ENCODE assay signal across 9 cellular contexts in the genomic region with DNA sequence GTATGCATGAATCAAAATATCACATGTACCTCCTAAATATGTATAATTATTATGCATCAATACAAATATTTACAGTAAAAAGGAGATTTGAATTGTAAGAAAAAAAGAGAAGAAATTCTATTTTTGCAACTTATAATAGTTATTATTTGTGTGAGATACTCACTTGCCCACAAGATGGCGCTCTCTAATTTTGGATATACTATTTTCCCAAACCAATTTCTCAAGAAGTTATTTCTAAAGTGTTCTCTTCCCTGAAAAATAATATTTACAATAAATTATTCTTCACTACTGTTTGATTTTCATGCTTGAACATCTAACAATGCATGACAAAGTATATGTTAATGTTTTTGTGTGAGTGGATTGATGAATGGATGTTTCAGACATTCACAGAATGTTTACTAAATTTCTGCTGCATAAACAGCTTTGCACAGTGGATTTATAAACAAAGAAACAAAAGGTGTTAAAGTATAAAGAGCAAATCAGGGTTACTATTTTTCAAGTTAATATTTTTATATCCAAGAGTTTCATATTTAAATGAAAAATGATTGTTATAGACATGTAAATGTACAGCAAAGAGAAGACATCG.
DNase-seq lines count a peak whose midpoint lies in the region; ATAC-seq and TF ChIP-seq lines count a peak whose summit lies in the region.
"Had no signal": no experiment of that assay in that cellular context is flagged by ENCODE, and none has a peak within 500 bp of the region (broad histone marks: within the 10 kb centered on the region; RNA-seq: fewer than 3 reads in every experiment).

No MANE protein-coding gene starts in this region.

- H4K20me1 ChIP-seq in SK-N-SH (ENCODE audit: insufficient read depth) (no peaks in the 10 kb centered on the region), neural cell (ENCODE audit: insufficient read depth) (no peaks in the 10 kb centered on the region)

- no peak for TF ChIP-seq EP300 in SK-N-SH (IDR thresholded peaks at IDR 0.05; ENCODE audit: borderline replicate concordance in 1 of 2, low read depth in 1 of 2, low read length in 1 of 2)
- TF ChIP-seq EP300 in neural cell (conservative IDR thresholded peaks at IDR 0.05; ENCODE audit: poor library complexity, severe bottlenecking) = no peak

- H2AFZ ChIP-seq in SK-N-SH (ENCODE audit: low read depth) (no peak overlapping the region), neural cell (ENCODE audit: low read depth, low read length) (no peak overlapping the region)

- no peaks in the 10 kb centered on the region; a peak in 1 of 4 replicates for H3K4me1 ChIP-seq in SK-N-SH (ENCODE audit: control insufficient read depth in 1 of 2, insufficient read depth in 2 of 2, low read depth in 1 of 2, low read length in 1 of 2)

- H3K9me3 Mint-ChIP-seq in chondrocyte (ENCODE audit: low read depth) = no peaks in the 10 kb centered on the region
- H3K9me3 Mint-ChIP-seq: activated T-cell treated with anti-CD3 and anti-CD28 coated beads, Interleukin-2, amount 50 U/mL, for 72 hours had no signal

- TF ChIP-seq CTCF in SK-N-SH (IDR thresholded peaks at IDR 0.05) (peak; percentile 88), NB4 (IDR thresholded peaks at IDR 0.05; ENCODE audit: low read depth, low read length) (peak; percentile 46), chondrocyte (IDR thresholded peaks at IDR 0.05) (peak; percentile 91), neural cell (IDR thresholded peaks at IDR 0.05; ENCODE audit: poor library complexity, severe bottlenecking) (peak; percentile 74)

- H3K27ac ChIP-seq in SK-N-SH (ENCODE audit: low read depth in 2 of 2, low read length in 1 of 2) = no peak overlapping the region
- no peak overlapping the region for H3K27ac ChIP-seq in neural cell (ENCODE audit: low read length)

- no peak overlapping the region for H3K4me3 Mint-ChIP-seq in chondrocyte (ENCODE audit: unreplicated experiment)
- H3K4me3 Mint-ChIP-seq: activated T-cell treated with anti-CD3 and anti-CD28 coated beads, Interleukin-2, amount 50 U/mL, for 72 hours had no signal

- H3K36me3 ChIP-seq in SK-N-SH (replicated peaks in 1 of 2; ENCODE audit: control insufficient read depth in 1 of 2, insufficient read depth in 2 of 2, low read length in 1 of 2) (no peaks in the 10 kb centered on the region), neural cell (ENCODE audit: insufficient read depth, low read length) (no peaks in the 10 kb centered on the region)

- no peak overlapping the region for H3K27ac Mint-ChIP-seq in chondrocyte (ENCODE audit: unreplicated experiment)
- H3K27ac Mint-ChIP-seq: activated T-cell treated with anti-CD3 and anti-CD28 coated beads, Interleukin-2, amount 50 U/mL, for 72 hours had no signal

- H3F3A ChIP-seq in SK-N-SH (replicated peaks; ENCODE audit: insufficient read depth) (no peaks in the 10 kb centered on the region), neural cell (ENCODE audit: insufficient read depth, low read length, poor library complexity, severe bottlenecking) (peaks cover 3% of the 10 kb centered on the region)

- peak; percentile 78 for TF ChIP-seq RAD21 in SK-N-SH (IDR thresholded peaks at IDR 0.05; ENCODE audit: low read length)
- peak; percentile 82 for TF ChIP-seq RAD21 in neural cell (conservative IDR thresholded peaks at IDR 0.05)

- CTCF ChIA-PET in SK-N-SH (lab: Yijun Ruan, JAX) = interaction anchor here (0.6 to 7.0 kb wide), 50 partner anchors 9 to 420 kb away, joined by 3 to 70 read pairs (median 4); no protein-coding TSS in a partner anchor

- WGBS in SK-N-SH (ENCODE audit: low lambda C conversion rate) = 46% methylated on average over 2 of the region's 2 CpGs

- H3K79me2 ChIP-seq in SK-N-SH (ENCODE audit: insufficient read depth) (no peaks in the 10 kb centered on the region), neural cell (replicated peaks; ENCODE audit: insufficient read depth, low read length) (no peaks in the 10 kb centered on the region)

- no peaks in the 10 kb centered on the region for H3K9me2 ChIP-seq in SK-N-SH
- H3K9me2 ChIP-seq in neural cell (ENCODE audit: insufficient read depth, low read length) = no peaks in the 10 kb centered on the region

- POLR2A ChIA-PET in SK-N-SH (lab: Yijun Ruan, JAX) = no interaction called here

- TF ChIP-seq POLR2A in NB4 (IDR thresholded peaks at IDR 0.05; ENCODE audit: extremely low read depth, insufficient read length) = no peak

- no peaks in the 10 kb centered on the region for H3K36me3 Mint-ChIP-seq in chondrocyte (ENCODE audit: low read depth)

- no peaks in the 10 kb centered on the region for H3K27me3 ChIP-seq in SK-N-SH (ENCODE audit: insufficient read depth)
- no peaks in the 10 kb centered on the region for H3K27me3 ChIP-seq in neural cell (ENCODE audit: insufficient read depth, low read depth, low read length)

- DNase-seq in SK-N-SH = no peak
- peak; percentile 42 for DNase-seq in NB4 (ENCODE audit: low read depth)
- no peak for DNase-seq in chondrocyte (ENCODE audit: low spot score)
- no peak for DNase-seq in HuH-7.5 (ENCODE audit: low spot score)

- H3K4me3 ChIP-seq in SK-N-SH (ENCODE audit: low read depth in 2 of 2, low read length in 1 of 2) (no peak overlapping the region), NB4 (ENCODE audit: low read depth, low read length) (no peak overlapping the region), neural cell (ENCODE audit: low read length) (no peak overlapping the region)

- H3K4me1 Mint-ChIP-seq in chondrocyte (ENCODE audit: low read depth) = peaks cover 5% of the 10 kb centered on the region

- H3K4me2 ChIP-seq in SK-N-SH (no peak overlapping the region), neural cell (ENCODE audit: low read length) (no peak overlapping the region)

- H3K9me3 ChIP-seq in SK-N-SH (no peaks in the 10 kb centered on the region), neural cell (ENCODE audit: low read length) (no peaks in the 10 kb centered on the region)

- H3K9ac ChIP-seq in SK-N-SH = no peak overlapping the region
- H3K9ac ChIP-seq in neural cell (ENCODE audit: low read length) = no peak overlapping the region

- ATAC-seq in SK-N-SH treated with all-trans-retinoic acid at 6 μM for 48 hours (no peak), GM21381 (IDR thresholded peaks at IDR 0.05; ENCODE audit: unreplicated experiment) (no peak), esophagus mucosa (no peak)
- ATAC-seq: activated T-cell treated with anti-CD3 and anti-CD28 coated beads, Interleukin-2, amount 50 U/mL, for 72 hours had no signal

- no peaks in the 10 kb centered on the region for H3K27me3 Mint-ChIP-seq in chondrocyte (ENCODE audit: low read depth)

TF ChIP-seq in SK-N-SH, 30 proteins besides CTCF, POLR2A, EP300 and RAD21:
- TF ChIP-seq, protein P1, sequence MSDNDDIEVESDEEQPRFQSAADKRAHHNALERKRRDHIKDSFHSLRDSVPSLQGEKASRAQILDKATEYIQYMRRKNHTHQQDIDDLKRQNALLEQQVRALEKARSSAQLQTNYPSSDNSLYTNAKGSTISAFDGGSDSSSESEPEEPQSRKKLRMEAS (IDR thresholded peaks at IDR 0.05; ENCODE audit: low read depth) = no peak
- peak; percentile 50 for TF ChIP-seq SMC3 (IDR thresholded peaks at IDR 0.05; ENCODE audit: low read depth, low read length)

TF ChIP-seq in SK-N-SH treated with all-trans-retinoic acid at 6 μM for 48 hours, 23 proteins besides CTCF, POLR2A, EP300 and RAD21 (continues in another document):
- TF ChIP-seq ZNF565 (CRISPR knock-in tag; conservative IDR thresholded peaks at IDR 0.05; ENCODE audit: low read depth) (no peak), GLIS3 (CRISPR knock-in tag; IDR thresholded peaks at IDR 0.05) (no peak), ISL1 (CRISPR knock-in tag; IDR thresholded peaks at IDR 0.05) (no peak), PPARA (CRISPR knock-in tag; IDR thresholded peaks at IDR 0.05; ENCODE audit: borderline replicate concordance) (no peak), ZFP3 (CRISPR knock-in tag; IDR thresholded peaks at IDR 0.05) (no peak)
- TF ChIP-seq, protein P2, sequence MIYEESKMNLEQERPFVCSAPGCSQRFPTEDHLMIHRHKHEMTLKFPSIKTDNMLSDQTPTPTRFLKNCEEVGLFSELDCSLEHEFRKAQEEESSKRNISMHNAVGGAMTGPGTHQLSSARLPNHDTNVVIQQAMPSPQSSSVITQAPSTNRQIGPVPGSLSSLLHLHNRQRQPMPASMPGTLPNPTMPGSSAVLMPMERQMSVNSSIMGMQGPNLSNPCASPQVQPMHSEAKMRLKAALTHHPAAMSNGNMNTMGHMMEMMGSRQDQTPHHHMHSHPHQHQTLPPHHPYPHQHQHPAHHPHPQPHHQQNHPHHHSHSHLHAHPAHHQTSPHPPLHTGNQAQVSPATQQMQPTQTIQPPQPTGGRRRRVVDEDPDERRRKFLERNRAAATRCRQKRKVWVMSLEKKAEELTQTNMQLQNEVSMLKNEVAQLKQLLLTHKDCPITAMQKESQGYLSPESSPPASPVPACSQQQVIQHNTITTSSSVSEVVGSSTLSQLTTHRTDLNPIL (CRISPR knock-in tag; IDR thresholded peaks at IDR 0.05; ENCODE audit: low read depth) = no peak

TF ChIP-seq in neural cell, 6 proteins besides CTCF, POLR2A, EP300 and RAD21:
- TF ChIP-seq POLR2AphosphoS5 (IDR thresholded peaks at IDR 0.05) (no peak), SMC3 (conservative IDR thresholded peaks at IDR 0.05; ENCODE audit: poor library complexity) (peak; percentile 89), EZH2 (IDR thresholded peaks at IDR 0.05; ENCODE audit: borderline replicate concordance, insufficient read depth, low read length, poor library complexity, severe bottlenecking) (no peak), TAF1 (IDR thresholded peaks at IDR 0.05; ENCODE audit: low read depth) (no peak)
TF ChIP-seq in neural cell: peak in this region for 1.
